Comparison of ENCODE assay signal across 18 cellular contexts in the genomic region with DNA sequence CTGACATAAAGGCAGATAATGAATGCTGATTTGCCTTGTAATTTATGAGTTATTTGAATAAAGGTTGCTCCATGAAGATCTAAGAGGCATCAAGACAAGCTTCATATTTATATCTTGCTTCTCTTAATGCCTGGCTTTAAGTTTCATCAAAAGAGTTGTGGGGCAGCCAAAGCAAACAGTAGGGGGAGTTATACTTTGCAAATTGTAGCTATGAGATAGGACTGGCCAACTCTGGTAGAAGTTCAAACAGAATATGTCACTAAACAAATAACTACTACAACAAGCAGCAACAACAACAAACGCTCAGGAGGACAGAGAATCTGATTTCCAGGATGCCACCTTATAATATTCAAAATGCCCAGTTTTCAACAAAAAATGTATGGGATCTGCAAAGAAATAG.
A peak's percentile ranks its signal among the peaks of the same experiment; 100 is the strongest.
DNase-seq lines count a peak whose midpoint lies in the region; ATAC-seq and TF ChIP-seq lines count a peak whose summit lies in the region.
"Had no signal": no experiment of that assay in that cellular context is flagged by ENCODE, and none has a peak within 500 bp of the region (broad histone marks: within the 10 kb centered on the region; RNA-seq: fewer than 3 reads in every experiment).

No MANE protein-coding gene starts in this region.

- no peak overlapping the region for H3K4me3 ChIP-seq in uterus
- H3K4me3 ChIP-seq: BLaER1, lower lobe of right lung, right atrium auricular region, vagina had no signal

- no peak for TF ChIP-seq POLR2A in uterus (IDR thresholded peaks at IDR 0.05)

- H3K27me3 ChIP-seq in foreskin keratinocyte (no peaks in the 10 kb centered on the region), uterus (no peaks in the 10 kb centered on the region)
- H3K27me3 ChIP-seq: right atrium auricular region, vagina had no signal

- H3K4me1 ChIP-seq in foreskin keratinocyte (no peaks in the 10 kb centered on the region), uterus (no peaks in the 10 kb centered on the region)
- H3K4me1 ChIP-seq: BLaER1, lower lobe of right lung, right atrium auricular region, vagina had no signal

- DNase-seq in DMS53 treated with DMSO at 0.1 percent for 48 hours (lab: John Stamatoyannopoulos, UW; ENCODE audit: unreplicated experiment) (peak; percentile 60), HuH-7.5 (ENCODE audit: low spot score) (peak; percentile 15), foreskin keratinocyte (no peak), uterus (no peak), GM19238 (ENCODE audit: insufficient read length, low spot score) (no peak)
- DNase-seq in stimulated activated CD4-positive, alpha-beta T cell treated with anti-CD3 and anti-CD28 coated beads, Interleukin-4, amount 100 ng/mL, for 1 hour = no peak
- DNase-seq: activated naive CD4-positive, alpha-beta T cell treated with anti-CD3 and anti-CD28 coated beads for 36 hours; lower lobe of right lung; NCI-H187 treated with DMSO at 0.1 percent for 48 hours; stimulated activated naive CD4-positive, alpha-beta T cell; WERI-Rb-1 had no signal

- no peak overlapping the region for H3K27ac ChIP-seq in foreskin keratinocyte
- H3K27ac ChIP-seq in uterus = no peak overlapping the region
- H3K27ac ChIP-seq: BLaER1, epithelial cell of prostate, lower lobe of right lung, right atrium auricular region, vagina, WERI-Rb-1 had no signal

- peak; percentile 19 for TF ChIP-seq CTCF in foreskin keratinocyte (conservative IDR thresholded peaks at IDR 0.05)
- TF ChIP-seq CTCF in uterus (IDR thresholded peaks at IDR 0.05) = no peak

- intact Hi-C loops in uterus (cut with DNase I; ENCODE audit: low total_unique reads) = no loop called here

- no peaks in the 10 kb centered on the region for H3K9me3 ChIP-seq in uterus
- H3K9me3 ChIP-seq: lower lobe of right lung, vagina had no signal

- peak; percentile 63 for ATAC-seq in SK-N-SH treated with all-trans-retinoic acid at 6 μM for 48 hours
- no peak for ATAC-seq in foreskin keratinocyte
- no peak for ATAC-seq in HG02970 (IDR thresholded peaks at IDR 0.05; ENCODE audit: low FRiP score, unreplicated experiment)
- ATAC-seq: natural killer cell treated with Interleukin-12 subunit alpha and Interleukin-12 subunit beta and Interleukin-15 and Interleukin-18, amount 100 ng/mL, for 72 hours had no signal

- H3K36me3 ChIP-seq in uterus = no peaks in the 10 kb centered on the region
- H3K36me3 ChIP-seq: BLaER1, lower lobe of right lung, right atrium auricular region, vagina, WERI-Rb-1 had no signal

TF ChIP-seq in SK-N-SH treated with all-trans-retinoic acid at 6 μM for 48 hours, 23 proteins besides CTCF, POLR2A, EP300 and RAD21:
- TF ChIP-seq ZNF565 (CRISPR knock-in tag; conservative IDR thresholded peaks at IDR 0.05; ENCODE audit: low read depth) (no peak), ZNF70 (CRISPR knock-in tag; IDR thresholded peaks at IDR 0.05) (no peak)

Comparison
In these comparisons a context has a peak if more than half of its experiments do, and no peak if none do; other contexts are left out.
1. DNase-seq: peak in DMS53 treated with DMSO at 0.1 percent for 48 hours (single experiment) and HuH-7.5 (single experiment); none in foreskin keratinocyte (0 of 2), uterus (0 of 2), GM19238 (single experiment) and stimulated activated CD4-positive, alpha-beta T cell treated with anti-CD3 and anti-CD28 coated beads, Interleukin-4, amount 100 ng/mL, for 1 hour (single experiment).